ENCODE assay signal across 8 cellular contexts in genomic region chr6:33418690-33419291, GRCh38. TPM values are rescaled to one million over a fixed set of nuclear protein-coding genes. Genes with fewer than 3 reads are reported as not detected.
DNase-seq lines count a peak whose midpoint lies in the region; ATAC-seq, FAIRE-seq and TF ChIP-seq lines count a peak whose summit lies in the region.

No MANE protein-coding gene starts in this region.

- peak overlapping the region; percentile 54 for H3K27ac ChIP-seq in Karpas-422 (ENCODE audit: low read length)
- H3K27ac ChIP-seq in astrocyte (ENCODE audit: low read depth, low read length): peak overlapping the region; percentile 98
- H3K27ac ChIP-seq in layer of hippocampus (ENCODE audit: low read depth, low read length): peak overlapping the region; percentile 95
- peak overlapping the region; percentile 97 for H3K27ac ChIP-seq in temporal lobe (ENCODE audit: low read depth, low read length)

- H4K20me1 ChIP-seq in Karpas-422 (ENCODE audit: insufficient read depth, low read depth, low read length) (no peaks in the 10 kb centered on the region), astrocyte (ENCODE audit: insufficient read depth, low read length) (peaks cover 31% of the 10 kb centered on the region)

- no peak for TF ChIP-seq CTCF in AG09309 (IDR thresholded peaks at IDR 0.05; ENCODE audit: control insufficient read depth, insufficient read depth, low read depth, low read length, missing control alignments)
- no peak for TF ChIP-seq CTCF in astrocyte (IDR thresholded peaks at IDR 0.05; ENCODE audit: insufficient read depth, low read depth, low read length)
- no peak for TF ChIP-seq CTCF in mucosa of descending colon (IDR thresholded peaks at IDR 0.05)

- H3K9me2 ChIP-seq in Karpas-422 (replicated peaks; ENCODE audit: insufficient read depth, low read length): no peaks in the 10 kb centered on the region

- peaks cover 37% of the 10 kb centered on the region for H3K4me1 Mint-ChIP-seq in astrocyte (ENCODE audit: low read depth, unreplicated experiment)

- H3K79me2 ChIP-seq in Karpas-422 (ENCODE audit: low read length) (peaks cover 31% of the 10 kb centered on the region), astrocyte (ENCODE audit: insufficient read depth, low read length) (peaks cover 34% of the 10 kb centered on the region)

- H3K27me3 Mint-ChIP-seq in astrocyte (ENCODE audit: low read depth, unreplicated experiment): no peaks in the 10 kb centered on the region

- no peaks in the 10 kb centered on the region for H3K27me3 ChIP-seq in Karpas-422 (ENCODE audit: low read length)
- H3K27me3 ChIP-seq in astrocyte (ENCODE audit: insufficient read depth, low read length): no peaks in the 10 kb centered on the region
- H3K27me3 ChIP-seq in layer of hippocampus (ENCODE audit: control insufficient read depth, insufficient read depth, low read length): no peaks in the 10 kb centered on the region

- FAIRE-seq in astrocyte (lab: Jason Lieb, UNC): no peak

- DNase-seq in AG09309 (ENCODE audit: low read depth): no peak
- no peak for DNase-seq in Karpas-422
- peak; percentile 25 for DNase-seq in astrocyte (ENCODE audit: low read depth)
- no peak for DNase-seq in KG1 (lab: John Stamatoyannopoulos, UW)
- DNase-seq in AG20443 (ENCODE audit: low spot score): no peak
- DNase-seq in mucosa of descending colon: no peak

- H3K4me2 ChIP-seq in Karpas-422 (ENCODE audit: low read depth, low read length, poor library complexity, severe bottlenecking) (peak overlapping the region; percentile 71), astrocyte (ENCODE audit: low read length) (peak overlapping the region; percentile 97)

- H3K4me3 Mint-ChIP-seq in astrocyte (ENCODE audit: unreplicated experiment): peak overlapping the region; percentile 98

- H3K36me3 ChIP-seq in Karpas-422 (ENCODE audit: insufficient read depth, low read length): peaks cover 5% of the 10 kb centered on the region; the same call in 1 of the 2 replicates
- H3K36me3 ChIP-seq in astrocyte (ENCODE audit: insufficient read depth, low read length): peaks cover 6% of the 10 kb centered on the region
- H3K36me3 ChIP-seq in mucosa of descending colon (ENCODE audit: low read depth): peaks cover 5% of the 10 kb centered on the region

- no peak overlapping the region; the same call in 1 of the 2 replicates for H2AFZ ChIP-seq in Karpas-422 (ENCODE audit: low read length)
- H2AFZ ChIP-seq in astrocyte (ENCODE audit: low read depth, low read length): peak overlapping the region; percentile 65

- H3K4me3 ChIP-seq in AG09309 (ENCODE audit: control insufficient read depth, low read depth, low read length): peak overlapping the region; percentile 37
- H3K4me3 ChIP-seq in Karpas-422 (ENCODE audit: low read length): peak overlapping the region; percentile 58
- H3K4me3 ChIP-seq in astrocyte (ENCODE audit: insufficient read depth, low read depth, low read length): peak overlapping the region; percentile 42
- H3K4me3 ChIP-seq in mucosa of descending colon: no peak overlapping the region

- H3K9ac ChIP-seq in Karpas-422 (ENCODE audit: low read length) (peak overlapping the region; percentile 70), astrocyte (ENCODE audit: low read length) (peak overlapping the region; percentile 78)

- no peaks in the 10 kb centered on the region for H3K9me3 Mint-ChIP-seq in astrocyte (ENCODE audit: unreplicated experiment)

- H3K4me1 ChIP-seq in Karpas-422 (ENCODE audit: low read length) (peaks cover 55% of the 10 kb centered on the region), astrocyte (ENCODE audit: insufficient read depth, low read length) (peaks cover 32% of the 10 kb centered on the region), mucosa of descending colon (ENCODE audit: low read depth) (peaks cover 21% of the 10 kb centered on the region)

- intact Hi-C loops in mucosa of descending colon (cut with DNase I, micrococcal nuclease): no loop called here

- peak overlapping the region; percentile 98 for H3K27ac Mint-ChIP-seq in astrocyte (ENCODE audit: unreplicated experiment)

- H3K9me3 ChIP-seq in Karpas-422 (ENCODE audit: low read length) (no peaks in the 10 kb centered on the region), astrocyte (ENCODE audit: insufficient read depth, low read depth, low read length) (no peaks in the 10 kb centered on the region), mucosa of descending colon (no peaks in the 10 kb centered on the region)

- peaks cover 5% of the 10 kb centered on the region for H3K36me3 Mint-ChIP-seq in astrocyte (ENCODE audit: low read depth, unreplicated experiment)

- no peak for ATAC-seq in mucosa of descending colon

RNA-seq across cellular contexts. Expression of gene CUTA, which starts 0.9 kb away (rescaled TPM):
- 223 and 260 TPM in 2 replicates for total RNA-seq in Karpas-422 (2014; rRNA removed; shearing (Covaris generic); ENCODE audit: low replicate concordance)
- total RNA-seq in astrocyte (232 and 256 TPM in 2 replicates), temporal lobe (64.9 TPM), mucosa of descending colon (100 to 1,000 TPM; 146 to 163 (median 151) TPM)

RNA-seq across cellular contexts. Expression of gene SYNGAP1, which starts 1.1 kb away (rescaled TPM):
- total RNA-seq in Karpas-422 (2014; rRNA removed; shearing (Covaris generic); ENCODE audit: low replicate concordance): 16.3 and 16.7 TPM in 2 replicates
- total RNA-seq in astrocyte (34.5 and 36.1 TPM in 2 replicates), temporal lobe (36.4 TPM), mucosa of descending colon (10 to 100 TPM in 1 of 3 donors, 1 to 10 TPM in 2; 8.1 to 39.8 (median 8.8) TPM)

RNA-seq across cellular contexts. Expression of gene PHF1, which starts 8.0 kb away (rescaled TPM):
- total RNA-seq in Karpas-422 (2014; rRNA removed; shearing (Covaris generic); ENCODE audit: low replicate concordance): 32.6 and 66.6 TPM in 2 replicates
- 29.7 and 34.3 TPM in 2 replicates for total RNA-seq in astrocyte
- total RNA-seq in temporal lobe: 17.7 TPM
- total RNA-seq in mucosa of descending colon: 10 to 100 TPM; 29.9 to 96.5 (median 38.1) TPM

RNA-seq across cellular contexts. Expression of gene KIFC1, which starts 27.2 kb away (rescaled TPM):
- total RNA-seq in Karpas-422 (2014; rRNA removed; shearing (Covaris generic); ENCODE audit: low replicate concordance): 37.8 and 42.8 TPM in 2 replicates
- 2.9 and 4.2 TPM in 2 replicates for total RNA-seq in astrocyte
- 1.7 TPM for total RNA-seq in temporal lobe
- total RNA-seq in mucosa of descending colon: 10 to 100 TPM in 1 of 3 donors, 1 to 10 TPM in 2; 3.5 to 21.1 (median 6.3) TPM

RNA-seq across cellular contexts. Expression of gene ZBTB9, which starts 35.6 kb away (rescaled TPM):
- 5.1 and 6.8 TPM in 2 replicates for total RNA-seq in Karpas-422 (2014; rRNA removed; shearing (Covaris generic); ENCODE audit: low replicate concordance)
- total RNA-seq in astrocyte (9.8 and 10.4 TPM in 2 replicates), temporal lobe (5.9 TPM), mucosa of descending colon (1 to 10 TPM; 4.3 to 5.8 (median 4.5) TPM)
